ENCODE assay signal across 13 cellular contexts in the genomic region with DNA sequence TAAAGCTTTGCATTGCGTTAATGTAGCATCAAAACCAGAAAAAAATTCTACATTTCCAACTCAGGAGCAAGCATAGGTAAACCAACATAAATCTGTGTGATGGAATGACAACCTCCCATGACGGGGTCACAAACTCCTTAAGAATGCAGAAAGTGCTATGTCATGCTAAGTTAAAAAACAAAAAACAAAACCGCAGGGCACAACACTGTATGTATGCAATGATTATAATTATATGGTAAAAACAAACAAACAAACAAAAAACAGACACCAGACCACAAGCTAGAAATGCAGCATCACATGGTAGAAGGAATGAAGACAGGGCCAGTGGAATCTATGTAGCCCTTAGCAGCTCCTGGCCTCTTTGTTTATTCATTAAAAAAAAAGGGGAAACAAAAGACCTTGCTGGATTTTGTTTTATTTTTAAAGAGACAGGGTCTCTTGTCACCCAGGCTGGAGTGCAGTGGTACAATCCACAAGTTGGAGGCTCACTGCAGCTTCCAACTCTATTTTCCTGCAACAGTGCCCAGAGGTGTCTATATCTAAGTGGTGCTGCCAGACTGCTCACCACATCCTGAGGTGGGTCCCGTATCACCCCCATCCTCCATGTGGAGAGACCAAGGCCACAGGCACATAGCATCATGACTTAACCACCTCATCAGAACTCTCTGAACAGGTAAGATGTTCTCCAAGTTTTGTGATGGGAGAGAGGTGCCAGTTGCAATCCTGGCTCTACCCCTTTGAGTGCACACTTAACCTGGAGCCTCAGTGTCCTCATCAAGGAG.
DNase-seq lines count a peak whose midpoint lies in the region; ATAC-seq lines count a peak whose summit lies in the region.
"Had no signal": no experiment of that assay in that cellular context is flagged by ENCODE, and none has a peak within 500 bp of the region (broad histone marks: within the 10 kb centered on the region; RNA-seq: fewer than 3 reads in every experiment).

No MANE protein-coding gene starts in this region.

- peaks cover 43% of the 10 kb centered on the region for H3K36me3 ChIP-seq in BLaER1
- H3K36me3 ChIP-seq in naive thymus-derived CD4-positive, alpha-beta T cell (ENCODE audit: control insufficient read depth in 2 of 3, insufficient read depth in 3 of 3, low read length in 3 of 3): peaks cover 3 to 25% (median 7%) of the 10 kb centered on the region in 3 experiments

- H3K9me3 ChIP-seq in BLaER1: no peaks in the 10 kb centered on the region
- H3K9me3 ChIP-seq in naive thymus-derived CD4-positive, alpha-beta T cell (ENCODE audit: control insufficient read depth in 2 of 3, low read length in 3 of 3): no peaks in the 10 kb centered on the region
- H3K9me3 ChIP-seq: HAP-1 had no signal

- H3K36me3 Mint-ChIP-seq in activated naive CD8-positive, alpha-beta T cell treated with anti-CD3 and anti-CD28 coated beads, Interleukin-2, amount 50 U/mL, for 24 hours (ENCODE audit: low read depth): peaks cover 49% of the 10 kb centered on the region
- peaks cover 6 to 36% (median 14%) of the 10 kb centered on the region in 5 donors for H3K36me3 Mint-ChIP-seq in naive thymus-derived CD4-positive, alpha-beta T cell

- H3K27me3 ChIP-seq in BLaER1: no peaks in the 10 kb centered on the region
- no peaks in the 10 kb centered on the region for H3K27me3 ChIP-seq in naive thymus-derived CD4-positive, alpha-beta T cell (ENCODE audit: control insufficient read depth in 2 of 2, insufficient read depth in 2 of 2, low read length in 2 of 2)

- peak overlapping the region; percentile 56 for H3K27ac Mint-ChIP-seq in activated naive CD8-positive, alpha-beta T cell treated with anti-CD3 and anti-CD28 coated beads, Interleukin-2, amount 50 U/mL, for 24 hours
- H3K27ac Mint-ChIP-seq in naive thymus-derived CD4-positive, alpha-beta T cell: peak overlapping the region; percentile 6 to 86 (median 65)

- peaks cover 59% of the 10 kb centered on the region for H3K4me1 ChIP-seq in BLaER1
- H3K4me1 ChIP-seq in naive thymus-derived CD4-positive, alpha-beta T cell (ENCODE audit: control insufficient read depth in 2 of 2, insufficient read depth in 2 of 2, low read length in 2 of 2): peaks cover 5 to 58% of the 10 kb centered on the region in 2 donors
- H3K4me1 ChIP-seq: HAP-1 had no signal

- no peak overlapping the region for H3K9ac ChIP-seq in BLaER1

- H3K9me3 Mint-ChIP-seq in activated naive CD8-positive, alpha-beta T cell treated with anti-CD3 and anti-CD28 coated beads, Interleukin-2, amount 50 U/mL, for 24 hours: no peaks in the 10 kb centered on the region
- no peaks in the 10 kb centered on the region for H3K9me3 Mint-ChIP-seq in naive thymus-derived CD4-positive, alpha-beta T cell

- H3K4me3 ChIP-seq in BLaER1: no peak overlapping the region
- H3K4me3 ChIP-seq in naive thymus-derived CD4-positive, alpha-beta T cell (ENCODE audit: low read length): no peak overlapping the region
- H3K4me3 ChIP-seq: HAP-1 had no signal

- POLR2A ChIA-PET in naive thymus-derived CD4-positive, alpha-beta T cell (lab: Charles Lee): interaction anchor here (18.7 kb wide), 1 partner anchor 15 kb away, joined by 177 read pairs; no protein-coding TSS in a partner anchor

- H3K27ac ChIP-seq in BLaER1: no peak overlapping the region
- H3K27ac ChIP-seq in naive thymus-derived CD4-positive, alpha-beta T cell (ENCODE audit: low read depth, low read length): no peak overlapping the region

- DNase-seq in H4 (ENCODE audit: low spot score) (peak; percentile 66), putamen (ENCODE audit: low spot score) (no peak), left lobe of liver (ENCODE audit: low spot score) (no peak)
- DNase-seq in activated naive CD8-positive, alpha-beta T cell treated with anti-CD3 and anti-CD28 coated beads, Interleukin-2, amount 50 U/mL, for 24 hours: no peak
- peak in 1 of 9 donors; percentile 19 for DNase-seq in naive thymus-derived CD4-positive, alpha-beta T cell
- DNase-seq: activated CD4-positive, CD25-positive, alpha-beta regulatory T cell treated with anti-CD3 and anti-CD28 coated beads, Interleukin-2, amount 50 U/mL, for 72 hours; NCI-H2171 treated with DMSO at 0.1 percent for 48 hours; OCI-M1; stimulated activated CD8-positive, alpha-beta memory T cell treated with anti-CD3 and anti-CD28 coated beads, Interleukin-4, amount 100 ng/mL, for 48 hours had no signal

- ATAC-seq in activated naive CD8-positive, alpha-beta T cell treated with anti-CD3 and anti-CD28 coated beads, Interleukin-2, amount 50 U/mL, for 24 hours: no peak
- peak; percentile 30 for ATAC-seq in naive thymus-derived CD4-positive, alpha-beta T cell
- no peak for ATAC-seq in HG03521 (IDR thresholded peaks at IDR 0.05; ENCODE audit: unreplicated experiment)
- ATAC-seq in left lobe of liver: no peak
- ATAC-seq in GM19023 (IDR thresholded peaks at IDR 0.05; ENCODE audit: unreplicated experiment): no peak

- H3K4me3 Mint-ChIP-seq in activated naive CD8-positive, alpha-beta T cell treated with anti-CD3 and anti-CD28 coated beads, Interleukin-2, amount 50 U/mL, for 24 hours: no peak overlapping the region
- peak overlapping the region in 7 of 10 donors; percentile 10 to 54 (median 31) for H3K4me3 Mint-ChIP-seq in naive thymus-derived CD4-positive, alpha-beta T cell

- H3K4me1 Mint-ChIP-seq in activated naive CD8-positive, alpha-beta T cell treated with anti-CD3 and anti-CD28 coated beads, Interleukin-2, amount 50 U/mL, for 24 hours: peaks cover 82% of the 10 kb centered on the region
- peaks cover 62 to 93% (median 80%) of the 10 kb centered on the region in 7 donors for H3K4me1 Mint-ChIP-seq in naive thymus-derived CD4-positive, alpha-beta T cell

- H4K20me1 ChIP-seq in BLaER1: peaks cover 74% of the 10 kb centered on the region

- intact Hi-C loops in naive thymus-derived CD4-positive, alpha-beta T cell (cut with micrococcal nuclease): loop anchor here (2.0 kb wide), 2 partner anchors 14 to 18 kb away; no protein-coding TSS in a partner anchor

- peak overlapping the region; percentile 82 for H3K4me2 ChIP-seq in BLaER1

- no peaks in the 10 kb centered on the region for H3K27me3 Mint-ChIP-seq in activated naive CD8-positive, alpha-beta T cell treated with anti-CD3 and anti-CD28 coated beads, Interleukin-2, amount 50 U/mL, for 24 hours
- no peaks in the 10 kb centered on the region for H3K27me3 Mint-ChIP-seq in naive thymus-derived CD4-positive, alpha-beta T cell

- CTCF ChIA-PET in naive thymus-derived CD4-positive, alpha-beta T cell (lab: Charles Lee): interaction anchor here (0.6 to 1.4 kb wide), 4 partner anchors 17 to 188 kb away, joined by 3 to 6 read pairs (median 4); no protein-coding TSS in a partner anchor
